ENCODE assay signal across 1 cellular context in the genomic region with DNA sequence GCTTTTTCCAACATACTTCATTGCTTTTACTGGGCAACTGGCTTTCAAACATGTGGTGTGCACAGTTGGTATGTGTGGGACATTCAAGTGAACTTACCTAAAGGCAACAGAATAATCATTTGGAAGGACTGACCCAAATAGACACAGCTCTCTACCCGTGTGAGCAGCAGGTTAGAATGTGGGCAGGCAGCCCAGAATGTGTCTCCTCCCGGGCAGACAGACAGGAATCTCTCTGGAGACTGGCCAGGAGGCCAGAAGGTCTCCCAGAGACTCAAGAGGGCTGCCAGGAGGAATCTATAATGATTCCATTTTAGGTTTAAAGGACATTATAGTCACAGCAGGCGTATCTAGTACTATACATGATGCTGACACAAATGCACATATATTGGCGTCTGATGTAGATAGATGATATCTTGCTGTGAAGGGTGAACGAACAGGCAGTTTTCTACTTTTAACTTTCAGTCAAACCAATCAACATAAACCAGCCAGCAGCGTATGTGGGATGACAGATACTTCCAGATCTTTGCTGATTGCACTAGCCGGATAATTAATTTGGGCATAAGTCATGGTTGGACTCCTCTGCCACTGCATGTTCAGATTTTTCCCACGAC.
TF ChIP-seq lines count a peak whose summit lies in the region.

No MANE protein-coding gene starts in this region.

TF ChIP-seq in HCT116, 20 proteins besides CTCF, POLR2A, EP300 and RAD21 (continued from another document):
- TF ChIP-seq, protein P1, sequence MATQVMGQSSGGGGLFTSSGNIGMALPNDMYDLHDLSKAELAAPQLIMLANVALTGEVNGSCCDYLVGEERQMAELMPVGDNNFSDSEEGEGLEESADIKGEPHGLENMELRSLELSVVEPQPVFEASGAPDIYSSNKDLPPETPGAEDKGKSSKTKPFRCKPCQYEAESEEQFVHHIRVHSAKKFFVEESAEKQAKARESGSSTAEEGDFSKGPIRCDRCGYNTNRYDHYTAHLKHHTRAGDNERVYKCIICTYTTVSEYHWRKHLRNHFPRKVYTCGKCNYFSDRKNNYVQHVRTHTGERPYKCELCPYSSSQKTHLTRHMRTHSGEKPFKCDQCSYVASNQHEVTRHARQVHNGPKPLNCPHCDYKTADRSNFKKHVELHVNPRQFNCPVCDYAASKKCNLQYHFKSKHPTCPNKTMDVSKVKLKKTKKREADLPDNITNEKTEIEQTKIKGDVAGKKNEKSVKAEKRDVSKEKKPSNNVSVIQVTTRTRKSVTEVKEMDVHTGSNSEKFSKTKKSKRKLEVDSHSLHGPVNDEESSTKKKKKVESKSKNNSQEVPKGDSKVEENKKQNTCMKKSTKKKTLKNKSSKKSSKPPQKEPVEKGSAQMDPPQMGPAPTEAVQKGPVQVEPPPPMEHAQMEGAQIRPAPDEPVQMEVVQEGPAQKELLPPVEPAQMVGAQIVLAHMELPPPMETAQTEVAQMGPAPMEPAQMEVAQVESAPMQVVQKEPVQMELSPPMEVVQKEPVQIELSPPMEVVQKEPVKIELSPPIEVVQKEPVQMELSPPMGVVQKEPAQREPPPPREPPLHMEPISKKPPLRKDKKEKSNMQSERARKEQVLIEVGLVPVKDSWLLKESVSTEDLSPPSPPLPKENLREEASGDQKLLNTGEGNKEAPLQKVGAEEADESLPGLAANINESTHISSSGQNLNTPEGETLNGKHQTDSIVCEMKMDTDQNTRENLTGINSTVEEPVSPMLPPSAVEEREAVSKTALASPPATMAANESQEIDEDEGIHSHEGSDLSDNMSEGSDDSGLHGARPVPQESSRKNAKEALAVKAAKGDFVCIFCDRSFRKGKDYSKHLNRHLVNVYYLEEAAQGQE (IDR thresholded peaks at IDR 0.05; ENCODE audit: low read depth) = no peak
- TF ChIP-seq EGR1 (IDR thresholded peaks at IDR 0.05; ENCODE audit: low read depth) (no peak), TCF7L2 (IDR thresholded peaks at IDR 0.05; ENCODE audit: borderline replicate concordance, extremely low read depth, insufficient read depth, insufficient read length) (no peak), JUND (IDR thresholded peaks at IDR 0.05) (no peak), YY1 (IDR thresholded peaks at IDR 0.05; ENCODE audit: extremely low read depth, insufficient replicate concordance, low read depth, low read length) (no peak), EZH2 (IDR thresholded peaks at IDR 0.05) (no peak), FOSL1 (IDR thresholded peaks at IDR 0.05; ENCODE audit: low read depth) (no peak), CBX3 (IDR thresholded peaks at IDR 0.05; ENCODE audit: low read depth) (no peak), CEBPB (IDR thresholded peaks at IDR 0.05; ENCODE audit: low read depth) (no peak), SRF (IDR thresholded peaks at IDR 0.05; ENCODE audit: low read depth) (no peak)
- TF ChIP-seq, protein P2, sequence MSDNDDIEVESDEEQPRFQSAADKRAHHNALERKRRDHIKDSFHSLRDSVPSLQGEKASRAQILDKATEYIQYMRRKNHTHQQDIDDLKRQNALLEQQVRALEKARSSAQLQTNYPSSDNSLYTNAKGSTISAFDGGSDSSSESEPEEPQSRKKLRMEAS (IDR thresholded peaks at IDR 0.05) = no peak
